In genomic region chr2:173101687-173102086, GRCh38 we compare ENCODE assay signal across 11 cellular contexts. TPM values are rescaled to one million over a fixed set of nuclear protein-coding genes. Genes with fewer than 3 reads are reported as not detected.
DNase-seq lines count a peak whose midpoint lies in the region; ATAC-seq, FAIRE-seq and TF ChIP-seq lines count a peak whose summit lies in the region.
"Had no signal": no experiment of that assay in that cellular context is flagged by ENCODE, and none has a peak within 500 bp of the region (broad histone marks: within the 10 kb centered on the region; RNA-seq: fewer than 3 reads in every experiment).

No MANE protein-coding gene starts in this region.

- no peak for ATAC-seq in HepG2
- peak; percentile 74 for ATAC-seq in HG02973 (IDR thresholded peaks at IDR 0.05; ENCODE audit: unreplicated experiment)
- peak; percentile 29 for ATAC-seq in effector memory CD8-positive, alpha-beta T cell (replicated peaks)
- peak; percentile 54 for ATAC-seq in aorta (ENCODE audit: low FRiP score)

- no peak for TF ChIP-seq POLR2A in HepG2 (IDR thresholded peaks at IDR 0.05; ENCODE audit: insufficient read depth in 1 of 2, low read depth in 2 of 2, low read length in 2 of 2)

- H3K4me1 Mint-ChIP-seq in effector memory CD8-positive, alpha-beta T cell (ENCODE audit: low read depth in 2 of 2): peaks cover 0 to 19% of the 10 kb centered on the region in 2 donors

- H3K4me2 ChIP-seq in HepG2 (ENCODE audit: low read depth, low read length): no peak overlapping the region

- H3K27ac ChIP-seq in liver (ENCODE audit: low read depth in 1 of 2, low read length in 2 of 2) (peak overlapping the region; percentile 38 to 61), HepG2 (ENCODE audit: extremely low read length, insufficient read depth, low read length) (no peak overlapping the region), aorta (ENCODE audit: low read depth in 1 of 2, low read length in 2 of 2) (no peak overlapping the region)
- H3K27ac ChIP-seq: esophagus squamous epithelium, neutrophil had no signal

- TF ChIP-seq CTCF in liver (IDR thresholded peaks at IDR 0.05; ENCODE audit: low read depth, low read length, missing input control) (no peak), HepG2 (CRISPR knock-in tag; IDR thresholded peaks at IDR 0.05) (no peak)

- H3K9ac ChIP-seq in liver (ENCODE audit: low read depth in 1 of 2, low read length in 2 of 2): no peak overlapping the region
- H3K9ac ChIP-seq in HepG2 (ENCODE audit: insufficient read depth, low read depth, low read length): no peak overlapping the region

- H3K4me1 ChIP-seq in liver (ENCODE audit: control insufficient read depth in 4 of 4, insufficient read depth in 4 of 4, low read length in 3 of 4): peaks cover 0 to 8% (median 0%) of the 10 kb centered on the region in 4 donors
- no peaks in the 10 kb centered on the region for H3K4me1 ChIP-seq in HepG2 (ENCODE audit: insufficient read depth, low read length)
- peaks cover 0 to 9% of the 10 kb centered on the region in 2 donors for H3K4me1 ChIP-seq in aorta (ENCODE audit: control insufficient read depth in 1 of 2, insufficient read depth in 2 of 2, low read length in 2 of 2)

- no peak overlapping the region for H3K4me3 ChIP-seq in liver (ENCODE audit: low read depth in 1 of 3, low read length in 3 of 3)
- no peak overlapping the region for H3K4me3 ChIP-seq in HepG2 (replicated peaks in 1 of 3; ENCODE audit: insufficient read depth in 1 of 3, low read depth in 2 of 3, low read length in 3 of 3)
- no peak overlapping the region for H3K4me3 ChIP-seq in aorta (ENCODE audit: low read length in 2 of 2)
- H3K4me3 ChIP-seq: esophagus squamous epithelium had no signal

- H3K79me2 ChIP-seq in HepG2 (ENCODE audit: insufficient read depth, low read length): no peaks in the 10 kb centered on the region

- H3K9me3 ChIP-seq in liver (ENCODE audit: control insufficient read depth in 4 of 4, low read length in 3 of 4): no peaks in the 10 kb centered on the region
- H3K9me3 ChIP-seq in HepG2 (ENCODE audit: low read length): no peaks in the 10 kb centered on the region
- no peaks in the 10 kb centered on the region for H3K9me3 ChIP-seq in aorta (ENCODE audit: control insufficient read depth, low read length)
- H3K9me3 ChIP-seq: esophagus squamous epithelium, neutrophil had no signal

- H3K27me3 ChIP-seq in liver (ENCODE audit: control insufficient read depth in 4 of 4, insufficient read depth in 4 of 4, low read length in 3 of 4) (no peaks in the 10 kb centered on the region), HepG2 (ENCODE audit: control insufficient read depth in 1 of 2, insufficient read depth in 2 of 2, low read length in 2 of 2) (no peaks in the 10 kb centered on the region), aorta (ENCODE audit: control insufficient read depth in 1 of 2, insufficient read depth in 2 of 2, low read length in 1 of 2) (no peaks in the 10 kb centered on the region)
- H3K27me3 ChIP-seq: esophagus squamous epithelium, neutrophil had no signal

- peak overlapping the region in 1 of 2 donors; percentile 14 for H3K4me3 Mint-ChIP-seq in effector memory CD8-positive, alpha-beta T cell

- no peaks in the 10 kb centered on the region for H3K9me3 Mint-ChIP-seq in effector memory CD8-positive, alpha-beta T cell
- H3K9me3 Mint-ChIP-seq: CD4-positive, CD25-positive, alpha-beta regulatory T cell had no signal

- 64% methylated on average over 3 of the region's 3 CpGs for WGBS in liver
- WGBS in HepG2 (ENCODE audit: low lambda C conversion rate): 94% methylated on average over 3 of the region's 3 CpGs
- WGBS in aorta, 2 donors: 85 to 92% methylated on average over 3 of the region's 3 CpGs

- peaks cover 0 to 2% (median 0%) of the 10 kb centered on the region in 4 donors for H3K36me3 ChIP-seq in liver (ENCODE audit: control insufficient read depth in 4 of 4, insufficient read depth in 3 of 4, low read depth in 1 of 4, low read length in 3 of 4)
- peaks cover 0 to under 1% of the 10 kb centered on the region in 2 experiments; a peak in 2 of 5 replicates for H3K36me3 ChIP-seq in HepG2 (replicated peaks in 1 of 2; ENCODE audit: control insufficient read depth in 1 of 2, insufficient read depth in 2 of 2, low read length in 2 of 2)
- H3K36me3 ChIP-seq in aorta (ENCODE audit: control insufficient read depth in 1 of 2, insufficient read depth in 2 of 2, low read length in 1 of 2): peaks cover 0 to 5% of the 10 kb centered on the region in 2 donors
- H3K36me3 ChIP-seq: neutrophil had no signal

- no peak for TF ChIP-seq RAD21 in liver (IDR thresholded peaks at IDR 0.05)
- TF ChIP-seq RAD21 in HepG2 (CRISPR knock-in tag; IDR thresholded peaks at IDR 0.05): no peak

- POLR2A ChIA-PET in HepG2 (lab: Yijun Ruan, JAX): no interaction called here

- no TSS peak for BruUV-seq in HepG2 (replicated peaks; lab: Mats Ljungman, UMichigan)

- H3K27me3 Mint-ChIP-seq in effector memory CD8-positive, alpha-beta T cell: no peaks in the 10 kb centered on the region
- H3K27me3 Mint-ChIP-seq: CD4-positive, CD25-positive, alpha-beta regulatory T cell had no signal

- H3K27ac Mint-ChIP-seq in effector memory CD8-positive, alpha-beta T cell: peak overlapping the region in 1 of 2 donors; percentile 33
- H3K27ac Mint-ChIP-seq: CD4-positive, CD25-positive, alpha-beta regulatory T cell had no signal

- H4K20me1 ChIP-seq in HepG2 (ENCODE audit: insufficient read depth, low read length): no peaks in the 10 kb centered on the region

- FAIRE-seq in HepG2 (lab: Jason Lieb, UNC): no peak

- in situ Hi-C loops in HepG2 (cut with HindIII; ENCODE audit: extremely low pct_ligation_motif_present, low pct_unique_long_range_greater_than_20kb): no loop called here

- intact Hi-C loops in HepG2 (cut with micrococcal nuclease; ENCODE audit: unreplicated experiment) (no loop called here), aorta (cut with DNase I) (no loop called here), posterior vena cava (cut with DNase I) (no loop called here)

- TF ChIP-seq EP300 in HepG2 (IDR thresholded peaks at IDR 0.05; ENCODE audit: low read depth in 2 of 2, low read length in 2 of 2) (no peak), HepG2 (CRISPR knock-in tag; IDR thresholded peaks at IDR 0.05; ENCODE audit: borderline replicate concordance) (no peak)

- no peak for DNase-seq in HepG2 (ENCODE audit: low spot score)
- no peak for DNase-seq in effector memory CD8-positive, alpha-beta T cell
- DNase-seq in aorta: no peak
- DNase-seq in stimulated activated CD4-positive, alpha-beta T cell treated with anti-CD3 and anti-CD28 coated beads, Interleukin-15, amount 100 ng/mL, for 24 hours: no peak
- DNase-seq in anterior cingulate cortex (lab: John Stamatoyannopoulos, UW): no peak
- DNase-seq in posterior vena cava (ENCODE audit: low spot score): no peak
- DNase-seq: esophagus squamous epithelium had no signal

- CTCF ChIA-PET in HepG2 (lab: Yijun Ruan, JAX; ENCODE audit: low intra/inter-chr PET ratio, low total read pairs): no interaction called here

- no peak overlapping the region for H2AFZ ChIP-seq in HepG2 (ENCODE audit: low read length)

- H3K36me3 Mint-ChIP-seq in effector memory CD8-positive, alpha-beta T cell (ENCODE audit: insufficient read depth): peaks cover 2% of the 10 kb centered on the region
- H3K36me3 Mint-ChIP-seq: CD4-positive, CD25-positive, alpha-beta regulatory T cell had no signal

TF ChIP-seq in HepG2, 621 proteins besides CTCF, POLR2A, EP300 and RAD21:
- TF ChIP-seq IRX3 (CRISPR knock-in tag; IDR thresholded peaks at IDR 0.05; ENCODE audit: borderline replicate concordance, low read depth): no peak

RNA-seq across cellular contexts. Expression of gene MAP3K20, which starts 26.0 kb away (rescaled TPM):
- total RNA-seq in liver (10 to 100 TPM; 16.8 to 22.6 TPM), HepG2 (2016; rRNA removed; fragmentation: Illumina TruSeq; extraction: Trizol) (13.5 and 19.8 TPM in 2 replicates), aorta (100 to 1,000 TPM in 1 of 2 donors, 10 to 100 TPM in 1; 82.9 to 109 TPM), posterior vena cava (100 to 1,000 TPM; 138 to 167 TPM)
- polyA plus RNA-seq in liver (10 to 100 TPM in 1 of 2 donors, 1 to 10 TPM in 1; 9.1 to 13.1 TPM), HepG2 (2011; rRNA removed) (3.8 and 5.2 TPM in 2 replicates), aorta (10 to 100 TPM; 25.6 to 30.2 TPM)
- 0.91 and 0.97 TPM in 2 replicates for total RNA-seq in HepG2 (2016; cell fraction: cytosol; rRNA removed; fragmentation: Illumina TruSeq; extraction: Trizol; ENCODE audit: low read depth)
- 12.6 and 19.5 TPM in 2 replicates for total RNA-seq in HepG2 (2016; cell fraction: insoluble cytoplasmic fraction; rRNA removed; fragmentation: Illumina TruSeq; extraction: Trizol)
- total RNA-seq in HepG2 (2016; cell fraction: membrane; rRNA removed; fragmentation: Illumina TruSeq; extraction: Trizol): 5.3 and 5.9 TPM in 2 replicates
- 9.5 and 10.6 TPM in 2 replicates for total RNA-seq in HepG2 (2016; cell fraction: nucleus; rRNA removed; fragmentation: Illumina TruSeq; extraction: Trizol)
- polyA plus RNA-seq in HepG2 (2011; cell fraction: cytosol; rRNA removed): 3.0 and 4.0 TPM in 2 replicates
- polyA plus RNA-seq in HepG2 (2011; cell fraction: nucleus; rRNA removed): 2.1 TPM in 2 replicates
- polyA plus RNA-seq in HepG2 (2012): 4.8 and 7.8 TPM in 2 replicates
- polyA plus RNA-seq in HepG2 (2016; cell fraction: cytosol; fragmentation: Illumina TruSeq; extraction: Trizol; ENCODE audit: low read depth): 0.62 and 0.82 TPM in 2 replicates
- polyA plus RNA-seq in HepG2 (2016; cell fraction: insoluble cytoplasmic fraction; fragmentation: Illumina TruSeq; extraction: Trizol; ENCODE audit: low read depth): 13.4 and 14.4 TPM in 2 replicates
- 2.1 and 2.3 TPM in 2 replicates for polyA plus RNA-seq in HepG2 (2016; cell fraction: membrane; fragmentation: Illumina TruSeq; extraction: Trizol; ENCODE audit: low read depth)
- 6.9 and 7.5 TPM in 2 replicates for polyA plus RNA-seq in HepG2 (2016; cell fraction: nucleus; fragmentation: Illumina TruSeq; extraction: Trizol; ENCODE audit: insufficient read depth, low read depth)
- polyA minus RNA-seq in HepG2 (2011; rRNA and poly(A)+ RNA removed; ENCODE audit: low replicate concordance): 6.7 and 16.9 TPM in 2 replicates
- polyA minus RNA-seq in HepG2 (2011; cell fraction: cytosol; rRNA and poly(A)+ RNA removed): 7.5 and 13.8 TPM in 2 replicates
- polyA minus RNA-seq in HepG2 (2011; cell fraction: nucleus; rRNA and poly(A)+ RNA removed): 12.4 and 13.6 TPM in 2 replicates

Comparison
In these comparisons a context has a peak if more than half of its experiments do, and no peak if none do; other contexts are left out.
1. H3K27ac ChIP-seq: peak in liver (2 of 2); none in HepG2 (single experiment) and aorta (0 of 2).